ENCODE assay signal across 19 cellular contexts in genomic region chr2:45466045-45466444, GRCh38.
DNase-seq lines count a peak whose midpoint lies in the region; FAIRE-seq lines count a peak whose summit lies in the region.
"Had no signal": no experiment of that assay in that cellular context is flagged by ENCODE, and none has a peak within 500 bp of the region (broad histone marks: within the 10 kb centered on the region; RNA-seq: fewer than 3 reads in every experiment).

No MANE protein-coding gene starts in this region.

- H3K9ac ChIP-seq in trophoblast cell (ENCODE audit: low read length) = no peak overlapping the region
- H3K9ac ChIP-seq: BLaER1 had no signal

- DNase-seq in NCI-H510A treated with DMSO at 0.1 percent for 48 hours (lab: John Stamatoyannopoulos, UW) = peak; percentile 42
- no peak for DNase-seq in NCI-H510A (lab: John Stamatoyannopoulos, UW)
- DNase-seq in NCI-H748 treated with DMSO at 0.1 percent for 48 hours (lab: John Stamatoyannopoulos, UW) = peak; percentile 20
- DNase-seq in trophoblast cell = no peak
- DNase-seq in CD4-positive, alpha-beta memory T cell = no peak
- DNase-seq in GF-D8 (lab: John Stamatoyannopoulos, UW) = no peak
- no peak for DNase-seq in RCC 7860 (ENCODE audit: low spot score)
- DNase-seq: activated CD4-positive, alpha-beta memory T cell treated with anti-CD3 and anti-CD28 coated beads for 36 hours; activated naive CD4-positive, alpha-beta T cell treated with Interleukin-2 at 50 U/mL for 16 hours; activated T-cell treated with anti-CD3 and anti-CD28 coated beads, Interleukin-2, amount 50 U/mL, for 1 hour; effector memory CD4-positive, alpha-beta T cell; left ventricle myocardium superior; SHP77; stimulated activated CD4-positive, alpha-beta T cell treated with anti-CD3 and anti-CD28 coated beads, Interleukin-4, amount 100 ng/mL, for 4 hours had no signal

- no peak for FAIRE-seq in RCC 7860 (lab: Jason Lieb, UNC)
- FAIRE-seq: astrocyte, GM12891, urothelium cell line had no signal

- H4K8ac ChIP-seq in trophoblast cell (ENCODE audit: low read depth, low read length) = no peak overlapping the region

- H3K27ac Mint-ChIP-seq in dendritic cell treated with granulocyte-macrophage colony-stimulating factor and Interleukin-4, amounts not matched to agents 40 ng/mL and 50 ng/mL, for 4 days = peak overlapping the region; percentile 33
- peak overlapping the region in 1 of 7 donors; percentile 4 for H3K27ac Mint-ChIP-seq in CD4-positive, alpha-beta memory T cell
- H3K27ac Mint-ChIP-seq: activated CD4-positive, alpha-beta memory T cell treated with anti-CD3 and anti-CD28 coated beads for 36 hours had no signal

- H3K4me1 Mint-ChIP-seq in dendritic cell treated with granulocyte-macrophage colony-stimulating factor and Interleukin-4, amounts not matched to agents 40 ng/mL and 50 ng/mL, for 4 days (ENCODE audit: low read depth) = peaks cover 9% of the 10 kb centered on the region
- peaks cover 0 to 1% (median 0%) of the 10 kb centered on the region in 4 donors for H3K4me1 Mint-ChIP-seq in CD4-positive, alpha-beta memory T cell

- peaks cover 0 to 2% of the 10 kb centered on the region in 2 experiments for H3K4me1 ChIP-seq in trophoblast cell (ENCODE audit: control insufficient read depth in 1 of 2, insufficient read depth in 2 of 2, low read length in 2 of 2)
- no peaks in the 10 kb centered on the region for H3K4me1 ChIP-seq in CD4-positive, alpha-beta memory T cell (ENCODE audit: insufficient read depth, low read length)
- H3K4me1 ChIP-seq: BLaER1 had no signal

- no peak overlapping the region for H3K14ac ChIP-seq in trophoblast cell (ENCODE audit: low read length)

- no peak overlapping the region for H2BK12ac ChIP-seq in trophoblast cell (ENCODE audit: low read length)

- no peaks in the 10 kb centered on the region for H3K27me3 ChIP-seq in trophoblast cell (ENCODE audit: insufficient read depth, low read length)
- H3K27me3 ChIP-seq in CD4-positive, alpha-beta memory T cell (ENCODE audit: insufficient read depth, low read length) = no peaks in the 10 kb centered on the region
- H3K27me3 ChIP-seq: BLaER1 had no signal

- no peak overlapping the region for H2BK120ac ChIP-seq in trophoblast cell (ENCODE audit: insufficient read depth, low read length, poor library complexity)

- WGBS in trophoblast cell (ENCODE audit: extremely low coverage, insufficient coverage, insufficient read length) = no CpG with 5 or more reads among the region's 1 CpG

- H3K4me3 ChIP-seq in trophoblast cell (ENCODE audit: low read depth, low read length) = no peak overlapping the region
- H3K4me3 ChIP-seq in CD4-positive, alpha-beta memory T cell (ENCODE audit: low read length in 2 of 2) = no peak overlapping the region
- H3K4me3 ChIP-seq: BLaER1 had no signal

- no peaks in the 10 kb centered on the region for H3K79me1 ChIP-seq in trophoblast cell (ENCODE audit: low read length)

- H2AFZ ChIP-seq in trophoblast cell (ENCODE audit: insufficient read depth, low read length, poor library complexity) = no peak overlapping the region

- no peak overlapping the region for H4K91ac ChIP-seq in trophoblast cell (ENCODE audit: low read depth, low read length)

- H2BK5ac ChIP-seq in trophoblast cell (ENCODE audit: low read depth, low read length, poor library complexity) = no peak overlapping the region

- intact Hi-C loops in dendritic cell treated with granulocyte-macrophage colony-stimulating factor and Interleukin-4, amounts not matched to agents 40 ng/mL and 50 ng/mL, for 4 days (cut with micrococcal nuclease) = no loop called here
- intact Hi-C loops in CD4-positive, alpha-beta memory T cell (cut with micrococcal nuclease) = no loop called here

- no peak overlapping the region for H3K4me2 ChIP-seq in trophoblast cell (ENCODE audit: low read length)
- H3K4me2 ChIP-seq: BLaER1 had no signal

- H3K18ac ChIP-seq in trophoblast cell (ENCODE audit: low read length) = no peak overlapping the region

- H2AK5ac ChIP-seq in trophoblast cell (ENCODE audit: low read length) = no peak overlapping the region

- no peak overlapping the region for H3K4me3 Mint-ChIP-seq in dendritic cell treated with granulocyte-macrophage colony-stimulating factor and Interleukin-4, amounts not matched to agents 40 ng/mL and 50 ng/mL, for 4 days
- H3K4me3 Mint-ChIP-seq in CD4-positive, alpha-beta memory T cell = no peak overlapping the region
- H3K4me3 Mint-ChIP-seq: activated CD4-positive, alpha-beta memory T cell treated with anti-CD3 and anti-CD28 coated beads for 36 hours had no signal

- no peak overlapping the region for H3K4ac ChIP-seq in trophoblast cell (ENCODE audit: low read depth, low read length)

- peaks cover 8% of the 10 kb centered on the region for H3K36me3 Mint-ChIP-seq in dendritic cell treated with granulocyte-macrophage colony-stimulating factor and Interleukin-4, amounts not matched to agents 40 ng/mL and 50 ng/mL, for 4 days (ENCODE audit: low read depth)
- H3K36me3 Mint-ChIP-seq in CD4-positive, alpha-beta memory T cell = peaks cover 5 to 19% of the 10 kb centered on the region in 2 donors

- H3K9me3 ChIP-seq in trophoblast cell (ENCODE audit: insufficient read depth, low read depth, low read length) = no peaks in the 10 kb centered on the region
- no peaks in the 10 kb centered on the region for H3K9me3 ChIP-seq in CD4-positive, alpha-beta memory T cell (ENCODE audit: control insufficient read depth in 1 of 2, low read length in 2 of 2)
- H3K9me3 ChIP-seq: BLaER1 had no signal

- no peaks in the 10 kb centered on the region for H3K27me3 Mint-ChIP-seq in dendritic cell treated with granulocyte-macrophage colony-stimulating factor and Interleukin-4, amounts not matched to agents 40 ng/mL and 50 ng/mL, for 4 days
- no peaks in the 10 kb centered on the region for H3K27me3 Mint-ChIP-seq in CD4-positive, alpha-beta memory T cell
- H3K27me3 Mint-ChIP-seq: activated CD4-positive, alpha-beta memory T cell treated with anti-CD3 and anti-CD28 coated beads for 36 hours had no signal

- no peak overlapping the region for H3K27ac ChIP-seq in trophoblast cell (ENCODE audit: low read depth, low read length)
- no peak overlapping the region for H3K27ac ChIP-seq in CD4-positive, alpha-beta memory T cell (ENCODE audit: low read depth, low read length)
- H3K27ac ChIP-seq: BLaER1 had no signal

- H3K9me3 Mint-ChIP-seq in dendritic cell treated with granulocyte-macrophage colony-stimulating factor and Interleukin-4, amounts not matched to agents 40 ng/mL and 50 ng/mL, for 4 days = no peaks in the 10 kb centered on the region
- H3K9me3 Mint-ChIP-seq in CD4-positive, alpha-beta memory T cell = no peaks in the 10 kb centered on the region
- H3K9me3 Mint-ChIP-seq: activated CD4-positive, alpha-beta memory T cell treated with anti-CD3 and anti-CD28 coated beads for 36 hours had no signal

- CTCF ChIA-PET in CD4-positive, alpha-beta memory T cell (lab: Charles Lee; ENCODE audit: partially characterized antibody) = no interaction called here

- no peak overlapping the region for H3K23ac ChIP-seq in trophoblast cell (ENCODE audit: low read length)

- H4K12ac ChIP-seq in trophoblast cell (ENCODE audit: low read depth, low read length) = peak overlapping the region; percentile 43

- POLR2A ChIA-PET in CD4-positive, alpha-beta memory T cell (lab: Charles Lee; ENCODE audit: partially characterized antibody) = no interaction called here

- no peaks in the 10 kb centered on the region for H3K36me3 ChIP-seq in trophoblast cell (ENCODE audit: control insufficient read depth in 1 of 2, insufficient read depth in 2 of 2, low read length in 2 of 2)
- H3K36me3 ChIP-seq in CD4-positive, alpha-beta memory T cell (ENCODE audit: insufficient read depth, low read length) = no peaks in the 10 kb centered on the region
- H3K36me3 ChIP-seq: BLaER1 had no signal

- no peaks in the 10 kb centered on the region for H3K79me2 ChIP-seq in trophoblast cell (ENCODE audit: control insufficient read depth, insufficient read depth, low read length, poor library complexity)

Comparison
In these comparisons a context has a peak if more than half of its experiments do, and no peak if none do; other contexts are left out.
1. DNase-seq: peak in NCI-H510A treated with DMSO at 0.1 percent for 48 hours (single experiment) and NCI-H748 treated with DMSO at 0.1 percent for 48 hours (single experiment); none in NCI-H510A (single experiment), trophoblast cell (0 of 2), CD4-positive, alpha-beta memory T cell (0 of 5), GF-D8 (single experiment) and RCC 7860 (single experiment).